8 cellular contexts compared by ENCODE assay signal in the genomic region with DNA sequence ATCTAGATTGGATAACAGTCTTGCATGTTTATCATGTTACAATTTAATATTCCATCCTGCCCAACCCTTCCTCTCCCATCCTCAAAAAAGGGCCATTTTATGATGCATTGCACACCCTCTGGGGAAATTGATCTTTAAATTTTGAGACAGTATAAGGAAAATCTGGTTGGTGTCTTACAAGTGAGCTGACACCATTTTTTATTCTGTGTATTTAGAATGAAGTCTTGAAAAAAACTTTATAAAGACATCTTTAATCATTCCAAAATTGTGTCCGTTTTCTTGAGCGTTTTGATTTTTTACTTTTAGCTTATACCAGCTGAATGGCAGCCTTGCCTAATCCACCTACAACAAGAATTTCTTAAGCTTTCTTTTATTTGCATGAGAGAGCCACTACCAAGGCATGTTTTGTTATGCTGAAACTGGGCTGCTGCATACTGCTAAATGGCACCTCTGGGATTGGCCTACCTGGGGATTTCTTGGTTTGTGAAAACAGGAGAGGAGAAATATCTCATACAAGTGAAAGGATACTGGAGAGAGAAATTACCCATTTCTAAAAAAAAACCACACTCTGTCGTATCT. TPM values are rescaled to one million over a fixed set of nuclear protein-coding genes. Genes with fewer than 3 reads are reported as not detected.
DNase-seq lines count a peak whose midpoint lies in the region; ATAC-seq and TF ChIP-seq lines count a peak whose summit lies in the region.

No MANE protein-coding gene starts in this region.

- intact Hi-C loops in CD4-positive, alpha-beta T cell (cut with DNase I, micrococcal nuclease) = no loop called here
- intact Hi-C loops in breast epithelium (cut with DNase I; ENCODE audit: low total_unique reads) = loop anchor here (10.0 kb wide), 1 partner anchor 56 kb away; no protein-coding TSS in a partner anchor

- no peaks in the 10 kb centered on the region for H3K27me3 ChIP-seq in CD4-positive, alpha-beta T cell (ENCODE audit: control insufficient read depth, insufficient read depth, low read length)
- H3K27me3 ChIP-seq in breast epithelium (no peaks in the 10 kb centered on the region), mononuclear cell (ENCODE audit: insufficient read depth, low read length) (no peaks in the 10 kb centered on the region)

- peak overlapping the region; percentile 86 for H3K27ac Mint-ChIP-seq in CD4-positive, alpha-beta T cell

- POLR2A ChIA-PET in CD4-positive, alpha-beta T cell (lab: Charles Lee) = interaction anchor here (0.6 to 4.9 kb wide), 8 partner anchors 9 to 87 kb away, joined by 3 to 86 read pairs (median 15); no protein-coding TSS in a partner anchor

- H3K9me3 ChIP-seq in CD4-positive, alpha-beta T cell (ENCODE audit: control insufficient read depth, low read length) = no peaks in the 10 kb centered on the region
- H3K9me3 ChIP-seq in breast epithelium (no peaks in the 10 kb centered on the region), mononuclear cell (ENCODE audit: low read depth, low read length) (no peaks in the 10 kb centered on the region)

- no peaks in the 10 kb centered on the region for H3K9me3 Mint-ChIP-seq in CD4-positive, alpha-beta T cell

- peaks cover 74% of the 10 kb centered on the region for H3K4me1 Mint-ChIP-seq in CD4-positive, alpha-beta T cell (ENCODE audit: low read depth)

- H3K36me3 Mint-ChIP-seq in CD4-positive, alpha-beta T cell (ENCODE audit: low read depth) = peaks cover 46% of the 10 kb centered on the region

- no peak for TF ChIP-seq CTCF in CD4-positive, alpha-beta T cell (IDR thresholded peaks at IDR 0.05)
- TF ChIP-seq CTCF in LNCaP clone FGC (IDR thresholded peaks at IDR 0.05; ENCODE audit: control insufficient read depth, extremely low read depth, insufficient read depth) (no peak), breast epithelium (IDR thresholded peaks at IDR 0.05) (no peak)

- no peak for ATAC-seq in CD4-positive, alpha-beta T cell (ENCODE audit: poor library complexity)
- ATAC-seq in HG03135 (IDR thresholded peaks at IDR 0.05; ENCODE audit: unreplicated experiment) = no peak

- DNase-seq in CD4-positive, alpha-beta T cell = no peak
- DNase-seq in LNCaP clone FGC (ENCODE audit: low read depth) (no peak), breast epithelium (ENCODE audit: low spot score in 2 of 2) (no peak), NCI-H187 (lab: John Stamatoyannopoulos, UW) (no peak), SKM-1 (lab: John Stamatoyannopoulos, UW; ENCODE audit: unreplicated experiment) (no peak)
- no peak for DNase-seq in stimulated activated CD4-positive, alpha-beta T cell treated with anti-CD3 and anti-CD28 coated beads, Interleukin-12 subunit alpha, Interleukin-12 subunit beta, amount 100 ng/mL, for 4 hours

- no peaks in the 10 kb centered on the region for H3K27me3 Mint-ChIP-seq in CD4-positive, alpha-beta T cell

- H3K27ac ChIP-seq in CD4-positive, alpha-beta T cell (ENCODE audit: low read depth, low read length) = peak overlapping the region; percentile 77
- H3K27ac ChIP-seq in breast epithelium = peak overlapping the region; percentile 98

- H3K4me3 Mint-ChIP-seq in CD4-positive, alpha-beta T cell = peak overlapping the region; percentile 94

- H3K4me1 ChIP-seq in breast epithelium = peaks cover 0 to 9% of the 10 kb centered on the region in 2 donors
- peaks cover 32% of the 10 kb centered on the region for H3K4me1 ChIP-seq in mononuclear cell (ENCODE audit: insufficient read depth, low read length)

- CTCF ChIA-PET in CD4-positive, alpha-beta T cell (lab: Charles Lee) = interaction anchor here (0.9 to 1.2 kb wide), 3 partner anchors 18 to 86 kb away, joined by 3 to 5 read pairs (median 4); no protein-coding TSS in a partner anchor

- no peaks in the 10 kb centered on the region for H3K36me3 ChIP-seq in breast epithelium

- TF ChIP-seq POLR2A in breast epithelium (IDR thresholded peaks at IDR 0.05) = no peak

- peak overlapping the region; percentile 75 for H3K4me3 ChIP-seq in LNCaP clone FGC (ENCODE audit: low read depth, low read length)
- H3K4me3 ChIP-seq in breast epithelium = peak overlapping the region; percentile 63 to 87 (median 71)
- H3K4me3 ChIP-seq in mononuclear cell (ENCODE audit: low read length) = peak overlapping the region; percentile 96

RNA-seq across cellular contexts. Expression of a gene that starts 52.3 kb away (rescaled TPM):
- 1 to 10 TPM; 7.3 to 9.4 TPM for total RNA-seq in CD4-positive, alpha-beta T cell
- 10 to 100 TPM in 2 of 3 donors, 1 to 10 TPM in 1; 6.6 to 25.0 (median 19.7) TPM for total RNA-seq in breast epithelium
- total RNA-seq in mononuclear cell = 6.6 TPM

RNA-seq across cellular contexts. Expression of a gene that starts 52.5 kb away (rescaled TPM):
- 100 to 1,000 TPM; 129 to 135 TPM for total RNA-seq in CD4-positive, alpha-beta T cell
- total RNA-seq in breast epithelium (10 to 100 TPM; 40.3 to 62.3 (median 47.5) TPM), mononuclear cell (86.8 TPM)
